Comparison of ENCODE assay signal across 1 cellular context in the genomic region with DNA sequence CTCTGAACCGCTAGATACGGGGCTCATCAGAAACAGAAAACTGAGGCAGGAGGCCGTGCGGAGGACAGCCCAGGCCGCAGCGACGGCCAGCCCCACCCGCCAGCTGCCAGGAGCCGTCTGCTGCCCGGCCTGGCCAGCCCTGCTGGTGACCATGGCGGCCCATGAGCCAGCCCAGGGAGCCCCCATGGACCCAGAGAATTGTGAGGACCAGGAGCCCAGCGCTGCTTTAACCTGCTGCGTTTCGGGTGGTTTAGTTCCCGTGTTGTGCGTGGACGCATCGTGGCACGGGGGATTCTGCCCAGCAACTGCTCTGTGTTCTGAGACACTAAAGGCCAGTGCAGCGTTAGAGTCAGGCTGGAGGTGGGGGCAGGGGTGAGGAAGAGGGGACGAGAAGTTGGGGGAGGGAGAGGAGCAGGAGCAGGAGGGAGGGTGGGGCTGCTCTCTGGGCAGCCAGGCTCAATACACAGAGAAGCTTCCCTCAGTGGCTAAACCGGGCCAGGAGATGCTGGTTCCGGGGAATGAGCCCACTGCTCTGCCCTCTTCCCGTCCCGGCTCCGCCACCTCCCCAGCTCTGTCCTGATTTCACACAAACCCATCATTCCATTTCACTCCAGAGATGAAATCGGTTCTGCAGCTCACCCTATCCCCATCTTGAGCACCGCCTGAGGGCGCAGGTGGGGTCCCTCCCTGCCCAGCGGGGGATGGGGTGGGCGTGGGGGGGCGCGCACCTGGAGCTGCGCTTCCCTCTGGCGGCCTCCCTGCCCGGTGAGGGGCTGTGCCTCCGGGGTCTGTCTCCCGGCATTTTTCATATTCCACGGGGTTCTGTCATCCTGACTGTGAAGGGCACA.
TF ChIP-seq lines count a peak whose summit lies in the region.

No MANE protein-coding gene starts in this region.

TF ChIP-seq in GM23338, 12 proteins besides CTCF, POLR2A, EP300 and RAD21:
- TF ChIP-seq, protein P1, sequence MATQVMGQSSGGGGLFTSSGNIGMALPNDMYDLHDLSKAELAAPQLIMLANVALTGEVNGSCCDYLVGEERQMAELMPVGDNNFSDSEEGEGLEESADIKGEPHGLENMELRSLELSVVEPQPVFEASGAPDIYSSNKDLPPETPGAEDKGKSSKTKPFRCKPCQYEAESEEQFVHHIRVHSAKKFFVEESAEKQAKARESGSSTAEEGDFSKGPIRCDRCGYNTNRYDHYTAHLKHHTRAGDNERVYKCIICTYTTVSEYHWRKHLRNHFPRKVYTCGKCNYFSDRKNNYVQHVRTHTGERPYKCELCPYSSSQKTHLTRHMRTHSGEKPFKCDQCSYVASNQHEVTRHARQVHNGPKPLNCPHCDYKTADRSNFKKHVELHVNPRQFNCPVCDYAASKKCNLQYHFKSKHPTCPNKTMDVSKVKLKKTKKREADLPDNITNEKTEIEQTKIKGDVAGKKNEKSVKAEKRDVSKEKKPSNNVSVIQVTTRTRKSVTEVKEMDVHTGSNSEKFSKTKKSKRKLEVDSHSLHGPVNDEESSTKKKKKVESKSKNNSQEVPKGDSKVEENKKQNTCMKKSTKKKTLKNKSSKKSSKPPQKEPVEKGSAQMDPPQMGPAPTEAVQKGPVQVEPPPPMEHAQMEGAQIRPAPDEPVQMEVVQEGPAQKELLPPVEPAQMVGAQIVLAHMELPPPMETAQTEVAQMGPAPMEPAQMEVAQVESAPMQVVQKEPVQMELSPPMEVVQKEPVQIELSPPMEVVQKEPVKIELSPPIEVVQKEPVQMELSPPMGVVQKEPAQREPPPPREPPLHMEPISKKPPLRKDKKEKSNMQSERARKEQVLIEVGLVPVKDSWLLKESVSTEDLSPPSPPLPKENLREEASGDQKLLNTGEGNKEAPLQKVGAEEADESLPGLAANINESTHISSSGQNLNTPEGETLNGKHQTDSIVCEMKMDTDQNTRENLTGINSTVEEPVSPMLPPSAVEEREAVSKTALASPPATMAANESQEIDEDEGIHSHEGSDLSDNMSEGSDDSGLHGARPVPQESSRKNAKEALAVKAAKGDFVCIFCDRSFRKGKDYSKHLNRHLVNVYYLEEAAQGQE (IDR thresholded peaks at IDR 0.05; ENCODE audit: unreplicated experiment) = no peak
- TF ChIP-seq EZH2 (IDR thresholded peaks at IDR 0.05; ENCODE audit: low read depth, unreplicated experiment) = no peak
